Comparison of ENCODE assay signal across 10 cellular contexts in the genomic region with DNA sequence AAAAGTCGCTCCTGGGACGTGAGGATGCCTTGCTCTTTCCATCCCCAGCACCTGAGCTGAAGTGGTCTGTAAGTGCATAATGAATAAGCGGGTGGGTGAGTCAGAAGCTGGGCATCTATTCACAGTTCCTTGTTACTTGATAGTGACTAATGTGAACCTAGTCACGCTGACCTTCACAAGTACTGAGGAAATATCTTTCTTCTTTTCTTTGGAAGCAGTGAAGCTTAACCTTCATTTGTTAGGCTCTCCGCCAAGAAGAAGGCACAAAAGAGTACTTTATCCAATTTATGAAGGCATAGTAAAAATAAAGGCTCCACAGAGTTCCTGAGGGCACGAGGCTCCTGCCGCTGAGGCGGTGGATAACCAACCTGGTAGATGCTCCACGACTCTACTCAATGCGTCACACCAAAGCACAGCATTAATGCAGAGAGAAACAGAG.
DNase-seq lines count a peak whose midpoint lies in the region; ATAC-seq lines count a peak whose summit lies in the region.
"Had no signal": no experiment of that assay in that cellular context is flagged by ENCODE, and none has a peak within 500 bp of the region (broad histone marks: within the 10 kb centered on the region; RNA-seq: fewer than 3 reads in every experiment).

No MANE protein-coding gene starts in this region.

- DNase-seq in ACHN (peak; percentile 96), HPDE6-E6E7 (ENCODE audit: extremely low spot score) (peak; percentile 95), SW 1271 (lab: John Stamatoyannopoulos, UW) (peak; percentile 4 to 37), iPS-NIHi7 (ENCODE audit: extremely low spot score) (peak; percentile 26), GF-D8 (lab: John Stamatoyannopoulos, UW) (no peak)
- no peak for DNase-seq in stimulated activated CD4-positive, alpha-beta T cell treated with anti-CD3 and anti-CD28 coated beads, Interleukin-1b, Interleukin-23, amount 100 ng/mL, for 48 hours
- no peak for DNase-seq in stimulated activated CD4-positive, alpha-beta T cell treated with anti-CD3 and anti-CD28 coated beads, Interleukin-15, amount 100 ng/mL, for 24 hours
- DNase-seq: DMS79 treated with DMSO at 0.1 percent for 48 hours, transverse colon had no signal

- in situ Hi-C loops in ACHN (cut with HindIII; ENCODE audit: low pct_ligation_motif_present, low pct_unique_long_range_greater_than_20kb, low sequenced_read_pairs) = no loop called here

- no peak for ATAC-seq in GM21825 (IDR thresholded peaks at IDR 0.05; ENCODE audit: unreplicated experiment)

Comparison
In these comparisons a context has a peak if more than half of its experiments do, and no peak if none do; other contexts are left out.
1. DNase-seq: peak in ACHN (single experiment), HPDE6-E6E7 (single experiment), SW 1271 (2 of 2) and iPS-NIHi7 (single experiment); none in stimulated activated CD4-positive, alpha-beta T cell treated with anti-CD3 and anti-CD28 coated beads, Interleukin-1b, Interleukin-23, amount 100 ng/mL, for 48 hours (single experiment), GF-D8 (single experiment) and stimulated activated CD4-positive, alpha-beta T cell treated with anti-CD3 and anti-CD28 coated beads, Interleukin-15, amount 100 ng/mL, for 24 hours (single experiment).